Comparison of ENCODE assay signal across 17 cellular contexts in the genomic region with DNA sequence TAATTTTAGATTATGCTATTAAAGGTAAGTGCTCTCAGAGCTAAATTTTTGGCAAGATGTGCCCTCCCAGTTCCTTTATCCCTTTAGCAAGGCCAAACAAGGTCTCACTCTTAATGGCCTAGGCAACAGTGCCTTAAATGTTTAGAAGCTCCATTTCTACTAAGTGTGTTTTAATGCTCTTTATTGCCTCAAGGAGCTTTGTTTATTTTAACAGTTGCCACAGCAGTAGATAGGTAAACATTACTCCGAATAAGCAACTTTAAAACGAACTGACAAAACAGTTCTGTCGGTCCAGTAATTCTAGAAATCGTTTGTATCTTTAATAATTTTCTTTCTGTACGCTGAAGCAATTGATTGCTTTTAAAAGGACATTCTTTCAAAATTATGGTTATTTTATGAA.
"Had no signal": no experiment of that assay in that cellular context is flagged by ENCODE, and none has a peak within 500 bp of the region (broad histone marks: within the 10 kb centered on the region; RNA-seq: fewer than 3 reads in every experiment).

No MANE protein-coding gene starts in this region.

- H3K4me1 Mint-ChIP-seq: activated T-helper 17 cell treated with anti-CD3 and anti-CD28 coated beads, Interleukin-2, amount 50 U/mL, for 72 hours; natural killer cell; stimulated activated effector memory CD8-positive, alpha-beta T cell treated with anti-CD3 and anti-CD28 coated beads, Interleukin-12 subunit alpha, Interleukin-12 subunit beta, amount 100 ng/mL, for 72 hours had no signal

- H3K27me3 ChIP-seq: cardiac muscle cell, esophagus squamous epithelium, foreskin keratinocyte, right atrium auricular region, tibial nerve had no signal

- H3K9me3 Mint-ChIP-seq: activated naive CD4-positive, alpha-beta T cell treated with anti-CD3 and anti-CD28 coated beads for 36 hours; activated T-helper 17 cell treated with anti-CD3 and anti-CD28 coated beads, Interleukin-2, amount 50 U/mL, for 72 hours; stimulated activated effector memory CD8-positive, alpha-beta T cell treated with anti-CD3 and anti-CD28 coated beads, Interleukin-12 subunit alpha, Interleukin-12 subunit beta, amount 100 ng/mL, for 72 hours had no signal

- FAIRE-seq: astrocyte, islet of Langerhans, small intestine had no signal

- DNase-seq: activated CD4-positive, alpha-beta T cell treated with anti-CD3 and anti-CD28 coated beads, Interleukin-2, amount 50 U/mL, for 1 hour; activated naive CD4-positive, alpha-beta T cell treated with anti-CD3 and anti-CD28 coated beads for 36 hours; activated T-cell treated with anti-CD3 and anti-CD28 coated beads for 4 hours; esophagus squamous epithelium; foreskin keratinocyte; head of caudate nucleus; mammary epithelial cell; natural killer cell; small intestine had no signal

- H3K4me3 ChIP-seq: cardiac muscle cell, esophagus squamous epithelium, right atrium auricular region, tibial nerve had no signal

- ATAC-seq: activated T-helper 17 cell treated with anti-CD3 and anti-CD28 coated beads, Interleukin-2, amount 50 U/mL, for 72 hours; foreskin keratinocyte; left lobe of liver; natural killer cell; stimulated activated effector memory CD8-positive, alpha-beta T cell treated with anti-CD3 and anti-CD28 coated beads, Interleukin-12 subunit alpha, Interleukin-12 subunit beta, amount 100 ng/mL, for 72 hours had no signal

- H3K27ac Mint-ChIP-seq: activated naive CD4-positive, alpha-beta T cell treated with anti-CD3 and anti-CD28 coated beads for 36 hours; activated T-helper 17 cell treated with anti-CD3 and anti-CD28 coated beads, Interleukin-2, amount 50 U/mL, for 72 hours; natural killer cell; stimulated activated effector memory CD8-positive, alpha-beta T cell treated with anti-CD3 and anti-CD28 coated beads, Interleukin-12 subunit alpha, Interleukin-12 subunit beta, amount 100 ng/mL, for 72 hours had no signal

- H3K27ac ChIP-seq: cardiac muscle cell, foreskin keratinocyte, right atrium auricular region, tibial nerve had no signal

- H3K4me3 Mint-ChIP-seq: activated naive CD4-positive, alpha-beta T cell treated with anti-CD3 and anti-CD28 coated beads for 36 hours; activated T-helper 17 cell treated with anti-CD3 and anti-CD28 coated beads, Interleukin-2, amount 50 U/mL, for 72 hours; natural killer cell; stimulated activated effector memory CD8-positive, alpha-beta T cell treated with anti-CD3 and anti-CD28 coated beads, Interleukin-12 subunit alpha, Interleukin-12 subunit beta, amount 100 ng/mL, for 72 hours had no signal

- H3K4me1 ChIP-seq: esophagus squamous epithelium, foreskin keratinocyte, right atrium auricular region, tibial nerve had no signal

- H3K9me3 ChIP-seq: esophagus squamous epithelium, right atrium auricular region, tibial nerve had no signal

- H3K36me3 ChIP-seq: cardiac muscle cell, esophagus squamous epithelium, right atrium auricular region, tibial nerve had no signal
